Comparison of ENCODE assay signal across 32 cellular contexts in the genomic region with DNA sequence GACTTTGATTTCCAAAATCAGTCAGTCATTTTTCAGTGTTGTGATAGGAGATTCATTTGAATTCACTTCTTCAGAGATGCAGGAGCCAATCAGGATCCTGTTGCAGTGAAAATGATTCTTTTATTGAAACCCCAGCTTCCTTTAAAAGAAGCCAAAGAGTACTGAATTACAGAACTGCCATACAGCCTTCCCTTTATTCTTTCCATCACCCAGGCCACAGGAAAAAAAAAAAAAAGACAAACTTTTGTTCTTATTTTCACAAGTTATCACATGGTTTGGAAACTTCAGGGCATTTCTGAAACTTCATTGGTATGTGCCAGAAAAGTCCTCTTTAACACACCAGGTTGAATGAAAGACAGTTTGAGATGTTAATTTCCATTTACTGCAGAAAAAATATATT. TPM values are rescaled to one million over a fixed set of nuclear protein-coding genes. Genes with fewer than 3 reads are reported as not detected.
A peak's percentile ranks its signal among the peaks of the same experiment; 100 is the strongest.
DNase-seq lines count a peak whose midpoint lies in the region; ATAC-seq and TF ChIP-seq lines count a peak whose summit lies in the region.
"Had no signal": no experiment of that assay in that cellular context is flagged by ENCODE, and none has a peak within 500 bp of the region (broad histone marks: within the 10 kb centered on the region; RNA-seq: fewer than 3 reads in every experiment).

No MANE protein-coding gene starts in this region.

- peaks cover 16% of the 10 kb centered on the region for H3K27me3 Mint-ChIP-seq in CD4-positive, alpha-beta T cell
- H3K27me3 Mint-ChIP-seq in endodermal cell (ENCODE audit: insufficient read depth) (no peaks in the 10 kb centered on the region), neural crest cell (ENCODE audit: low read depth) (peaks cover 5% of the 10 kb centered on the region)

- TF ChIP-seq CTCF in CD4-positive, alpha-beta T cell (IDR thresholded peaks at IDR 0.05): no peak
- no peak for TF ChIP-seq CTCF in OCI-LY3 (IDR thresholded peaks at IDR 0.05; ENCODE audit: low read depth, low read length)
- TF ChIP-seq CTCF in endodermal cell (conservative IDR thresholded peaks at IDR 0.05): no peak
- TF ChIP-seq CTCF in neural crest cell (conservative IDR thresholded peaks at IDR 0.05): no peak
- no peak for TF ChIP-seq CTCF in transverse colon (IDR thresholded peaks at IDR 0.05)

- H3K79me2 ChIP-seq in OCI-LY3 (ENCODE audit: low read length): no peaks in the 10 kb centered on the region

- TF ChIP-seq POLR2A in transverse colon (IDR thresholded peaks at IDR 0.05): no peak

- H2AFZ ChIP-seq in OCI-LY3 (ENCODE audit: low read depth, low read length): no peak overlapping the region
- H2AFZ ChIP-seq: neural progenitor cell had no signal

- CTCF ChIA-PET in CD4-positive, alpha-beta T cell (lab: Charles Lee): interaction anchor here (2.4 to 4.5 kb wide), 2 partner anchors 11 to 325 kb away, joined by 11 to 27 read pairs; no protein-coding TSS in a partner anchor

- no peak for DNase-seq in CD4-positive, alpha-beta T cell
- no peak for DNase-seq in endodermal cell
- no peak for DNase-seq in neural crest cell (ENCODE audit: low read depth, low spot score)
- DNase-seq in NOMO-1 (lab: John Stamatoyannopoulos, UW; ENCODE audit: unreplicated experiment in 2 of 2): no peak
- DNase-seq in transverse colon: no peak
- DNase-seq in activated naive CD4-positive, alpha-beta T cell treated with Interleukin-2 at 50 U/mL for 16 hours: no peak
- DNase-seq: activated CD4-positive, CD25-positive, alpha-beta regulatory T cell; activated naive CD4-positive, alpha-beta T cell; activated T-cell treated with anti-CD3 and anti-CD28 coated beads, Interleukin-2, amount 50 U/mL, for 72 hours; amniotic stem cell; COR-L47; NCI-H1092; NCI-H1694 treated with DMSO at 0.1 percent for 48 hours; NCI-H446 treated with DMSO at 0.1 percent for 48 hours; NCI-H774; posterior cingulate gyrus; right cardiac atrium; spleen; stimulated activated naive CD8-positive, alpha-beta T cell treated with anti-CD3 and anti-CD28 coated beads, Interleukin-15, amount 100 ng/mL, for 72 hours; T-cell; thyroid gland had no signal

- no peak overlapping the region for H3K4me3 ChIP-seq in OCI-LY3 (ENCODE audit: low read length)
- peak overlapping the region; percentile 95 for H3K4me3 ChIP-seq in endodermal cell (ENCODE audit: low read length)
- H3K4me3 ChIP-seq in transverse colon: no peak overlapping the region
- H3K4me3 ChIP-seq: BLaER1, HAP-1, neural progenitor cell, thyroid gland had no signal

- no peaks in the 10 kb centered on the region for H3K27me3 ChIP-seq in CD4-positive, alpha-beta T cell (ENCODE audit: control insufficient read depth, insufficient read depth, low read length)
- peaks cover 22% of the 10 kb centered on the region for H3K27me3 ChIP-seq in OCI-LY3 (ENCODE audit: low read depth, low read length)
- H3K27me3 ChIP-seq in endodermal cell (ENCODE audit: control insufficient read depth, insufficient read depth, low read length, poor library complexity, severe bottlenecking): no peaks in the 10 kb centered on the region
- peaks cover 3% of the 10 kb centered on the region for H3K27me3 ChIP-seq in transverse colon
- H3K27me3 ChIP-seq: thyroid gland, vagina had no signal

- no peak for TF ChIP-seq EP300 in transverse colon (IDR thresholded peaks at IDR 0.05; ENCODE audit: low read depth)

- no peak overlapping the region for H3K27ac Mint-ChIP-seq in CD4-positive, alpha-beta T cell
- H3K27ac Mint-ChIP-seq in endodermal cell: no peak overlapping the region
- no peak overlapping the region for H3K27ac Mint-ChIP-seq in neural crest cell (ENCODE audit: unreplicated experiment)
- H3K27ac Mint-ChIP-seq: activated T-cell treated with anti-CD3 and anti-CD28 coated beads, Interleukin-2, amount 50 U/mL, for 72 hours; neural progenitor cell; stimulated activated naive CD8-positive, alpha-beta T cell treated with anti-CD3 and anti-CD28 coated beads, Interleukin-15, amount 100 ng/mL, for 72 hours had no signal

- in situ Hi-C loops in transverse colon (cut with MboI; ENCODE audit: low pct_ligation_motif_present in 1 of 4, low pct_unique_long_range_greater_than_20kb in 1 of 4, low sequenced_read_pairs in 3 of 4): no loop called here

- intact Hi-C loops in CD4-positive, alpha-beta T cell (cut with DNase I, micrococcal nuclease): loop anchor here in 1 of 2 experiments (5.0 kb wide), 2 partner anchors 90 to 195 kb away; no protein-coding TSS in a partner anchor
- intact Hi-C loops in transverse colon (cut with DNase I; ENCODE audit: low total_unique reads): loop anchor here (10.0 kb wide), 1 partner anchor 327 kb away; no protein-coding TSS in a partner anchor

- no peaks in the 10 kb centered on the region for H3K9me3 ChIP-seq in CD4-positive, alpha-beta T cell (ENCODE audit: control insufficient read depth, low read length)
- H3K9me3 ChIP-seq in OCI-LY3 (ENCODE audit: insufficient read depth, low read length) (no peaks in the 10 kb centered on the region), endodermal cell (ENCODE audit: control insufficient read depth, low read length) (no peaks in the 10 kb centered on the region), transverse colon (no peaks in the 10 kb centered on the region)
- H3K9me3 ChIP-seq: BLaER1, HAP-1, spleen, thyroid gland, vagina had no signal

- H3K4me1 Mint-ChIP-seq in CD4-positive, alpha-beta T cell (ENCODE audit: low read depth): peaks cover 36% of the 10 kb centered on the region
- H3K4me1 Mint-ChIP-seq in endodermal cell: peaks cover 38% of the 10 kb centered on the region
- peaks cover 40% of the 10 kb centered on the region for H3K4me1 Mint-ChIP-seq in neural crest cell

- H3K36me3 ChIP-seq in OCI-LY3 (replicated peaks; ENCODE audit: low read depth, low read length) (no peaks in the 10 kb centered on the region), endodermal cell (ENCODE audit: control insufficient read depth, insufficient read depth, low read length) (no peaks in the 10 kb centered on the region), transverse colon (no peaks in the 10 kb centered on the region)
- H3K36me3 ChIP-seq: BLaER1, HAP-1, neural progenitor cell, spleen, thyroid gland, vagina had no signal

- H3K4me1 ChIP-seq in OCI-LY3 (ENCODE audit: low read length): peaks cover 20% of the 10 kb centered on the region
- H3K4me1 ChIP-seq in endodermal cell (ENCODE audit: control insufficient read depth, insufficient read depth, low read length): peaks cover 6% of the 10 kb centered on the region
- H3K4me1 ChIP-seq in transverse colon: peaks cover 11 to 48% (median 19%) of the 10 kb centered on the region in 4 donors

- H3K4me2 ChIP-seq in OCI-LY3 (ENCODE audit: low read length): peak overlapping the region; percentile 14

- H3K36me3 Mint-ChIP-seq in CD4-positive, alpha-beta T cell (ENCODE audit: low read depth): no peaks in the 10 kb centered on the region
- H3K36me3 Mint-ChIP-seq in endodermal cell (ENCODE audit: low read depth) (peaks cover 3% of the 10 kb centered on the region), neural crest cell (ENCODE audit: low read depth) (no peaks in the 10 kb centered on the region)
- H3K36me3 Mint-ChIP-seq: IgD-negative memory B cell, memory B cell, neural progenitor cell, T-cell had no signal

- POLR2A ChIA-PET in CD4-positive, alpha-beta T cell (lab: Charles Lee): interaction anchor here (3.2 kb wide), 1 partner anchor 90 kb away, joined by 20 read pairs; no protein-coding TSS in a partner anchor

- no peaks in the 10 kb centered on the region for H3K9me3 Mint-ChIP-seq in CD4-positive, alpha-beta T cell
- H3K9me3 Mint-ChIP-seq in endodermal cell: no peaks in the 10 kb centered on the region
- H3K9me3 Mint-ChIP-seq in neural crest cell: no peaks in the 10 kb centered on the region
- H3K9me3 Mint-ChIP-seq: activated T-cell treated with anti-CD3 and anti-CD28 coated beads, Interleukin-2, amount 50 U/mL, for 72 hours; IgD-negative memory B cell; memory B cell; neural progenitor cell; stimulated activated naive CD8-positive, alpha-beta T cell treated with anti-CD3 and anti-CD28 coated beads, Interleukin-15, amount 100 ng/mL, for 72 hours; T-cell had no signal

- H4K20me1 ChIP-seq in OCI-LY3 (ENCODE audit: insufficient read depth, low read length): no peaks in the 10 kb centered on the region
- H4K20me1 ChIP-seq: BLaER1 had no signal

- H3K9ac ChIP-seq in OCI-LY3 (ENCODE audit: low read length) (no peak overlapping the region), endodermal cell (ENCODE audit: extremely low read depth, low read length, poor library complexity, severe bottlenecking) (no peak overlapping the region)
- H3K9ac ChIP-seq: BLaER1, neural progenitor cell had no signal

- peak overlapping the region; percentile 93 for H3K4me3 Mint-ChIP-seq in CD4-positive, alpha-beta T cell
- H3K4me3 Mint-ChIP-seq in endodermal cell: no peak overlapping the region
- peak overlapping the region; percentile 40 for H3K4me3 Mint-ChIP-seq in neural crest cell

- H3K27ac ChIP-seq in CD4-positive, alpha-beta T cell (ENCODE audit: low read depth, low read length): no peak overlapping the region
- H3K27ac ChIP-seq in OCI-LY3 (ENCODE audit: low read length): no peak overlapping the region
- no peak overlapping the region for H3K27ac ChIP-seq in endodermal cell (ENCODE audit: low read depth, low read length)
- H3K27ac ChIP-seq in transverse colon: peak overlapping the region in 2 of 4 donors; percentile 82 to 92
- H3K27ac ChIP-seq: BLaER1, epithelial cell of prostate, neural progenitor cell, RWPE1, spleen, thyroid gland had no signal

- no peak for ATAC-seq in CD4-positive, alpha-beta T cell (ENCODE audit: poor library complexity)
- no peak for ATAC-seq in HG02884 (IDR thresholded peaks at IDR 0.05; ENCODE audit: unreplicated experiment)
- ATAC-seq: activated T-cell treated with anti-CD3 and anti-CD28 coated beads, Interleukin-2, amount 50 U/mL, for 72 hours; left lobe of liver; right cardiac atrium; stimulated activated naive CD8-positive, alpha-beta T cell treated with anti-CD3 and anti-CD28 coated beads, Interleukin-15, amount 100 ng/mL, for 72 hours; T-cell had no signal

RNA-seq across cellular contexts. Expression of a gene that starts 1.8 kb away (rescaled TPM):
- total RNA-seq in CD4-positive, alpha-beta T cell: 1 to 10 TPM; 3.9 to 4.7 TPM
- 10 to 100 TPM; 28.7 to 31.6 TPM for total RNA-seq in endodermal cell
- 8.4 TPM for polyA plus RNA-seq in endodermal cell (2013, experiment 1 of 2)
- polyA plus RNA-seq in endodermal cell (2013, experiment 2 of 2): 8.3 TPM
- total RNA-seq in neural crest cell: 4.5 and 5.0 TPM in 2 replicates
- 10 to 100 TPM; 25.1 to 93.5 (median 61.0) TPM for total RNA-seq in transverse colon
